Comparison of ENCODE assay signal across 18 cellular contexts in genomic region chr4:104418313-104418712, GRCh38.
DNase-seq lines count a peak whose midpoint lies in the region; ATAC-seq and TF ChIP-seq lines count a peak whose summit lies in the region.
"Had no signal": no experiment of that assay in that cellular context is flagged by ENCODE, and none has a peak within 500 bp of the region (broad histone marks: within the 10 kb centered on the region; RNA-seq: fewer than 3 reads in every experiment).

No MANE protein-coding gene starts in this region.

- in situ Hi-C loops in SK-MEL-5 (cut with HindIII; ENCODE audit: low pct_unique_long_range_greater_than_20kb, low sequenced_read_pairs) = no loop called here

- H3K4me3 ChIP-seq in colonic mucosa = no peak overlapping the region
- H3K4me3 ChIP-seq: A549 had no signal

- TF ChIP-seq CTCF in colonic mucosa (IDR thresholded peaks at IDR 0.05) = no peak

- H3K4me1 Mint-ChIP-seq in effector memory CD8-positive, alpha-beta T cell (ENCODE audit: low read depth in 2 of 2) = no peaks in the 10 kb centered on the region
- H3K4me1 Mint-ChIP-seq: IgD-negative memory B cell had no signal

- H3K4me3 Mint-ChIP-seq in effector memory CD8-positive, alpha-beta T cell = no peak overlapping the region
- H3K4me3 Mint-ChIP-seq: IgD-negative memory B cell had no signal

- H3K36me3 Mint-ChIP-seq in effector memory CD8-positive, alpha-beta T cell (ENCODE audit: insufficient read depth) = no peaks in the 10 kb centered on the region

- H3K27ac ChIP-seq in colonic mucosa = peak overlapping the region; percentile 79
- H3K27ac ChIP-seq: A549 had no signal

- intact Hi-C loops in colonic mucosa (cut with DNase I) = no loop called here

- no peak overlapping the region for H3K27ac Mint-ChIP-seq in effector memory CD8-positive, alpha-beta T cell
- H3K27ac Mint-ChIP-seq: IgD-negative memory B cell had no signal

- no peak overlapping the region for H3K9ac ChIP-seq in colonic mucosa (ENCODE audit: low read depth in 2 of 2, low read length in 2 of 2)

- peaks cover 0 to 3% of the 10 kb centered on the region in 2 donors for H3K9me3 Mint-ChIP-seq in effector memory CD8-positive, alpha-beta T cell
- H3K9me3 Mint-ChIP-seq: IgD-negative memory B cell had no signal

- H3K27me3 Mint-ChIP-seq in effector memory CD8-positive, alpha-beta T cell = no peaks in the 10 kb centered on the region
- H3K27me3 Mint-ChIP-seq: IgD-negative memory B cell had no signal

- DNase-seq in DMS53 (lab: John Stamatoyannopoulos, UW) (peak; percentile 32), SK-MEL-5 (ENCODE audit: low read depth, low spot score) (peak; percentile 7), colonic mucosa (no peak), kidney tubule cell (ENCODE audit: low spot score) (peak; percentile 70), NCI-H446 (lab: John Stamatoyannopoulos, UW) (no peak)
- DNase-seq in stimulated activated CD8-positive, alpha-beta memory T cell treated with anti-CD3 and anti-CD28 coated beads, Interleukin-4, amount 100 ng/mL, for 48 hours = no peak
- no peak for DNase-seq in effector memory CD8-positive, alpha-beta T cell
- DNase-seq: C1 segment of cervical spinal cord, DMS153, MV-4-11, NCI-H1417 treated with DMSO at 0.1 percent for 48 hours, NCI-H2029, NCI-H2171 treated with DMSO at 0.1 percent for 48 hours, NCI-H510A, NCI-H774 had no signal

- H3K9me3 ChIP-seq in colonic mucosa = no peaks in the 10 kb centered on the region
- H3K9me3 ChIP-seq: A549 had no signal

- no peaks in the 10 kb centered on the region for H3K36me3 ChIP-seq in colonic mucosa

- no peaks in the 10 kb centered on the region for H3K4me1 ChIP-seq in colonic mucosa
- H3K4me1 ChIP-seq: A549 had no signal

- ATAC-seq in HG03175 (IDR thresholded peaks at IDR 0.05; ENCODE audit: unreplicated experiment) = no peak
- ATAC-seq in effector memory CD8-positive, alpha-beta T cell (replicated peaks) = no peak
- ATAC-seq: A549 had no signal

- H3K27me3 ChIP-seq in colonic mucosa = no peaks in the 10 kb centered on the region

Comparison
In these comparisons a context has a peak if more than half of its experiments do, and no peak if none do; other contexts are left out.
1. DNase-seq: peak in DMS53 (single experiment), SK-MEL-5 (single experiment) and kidney tubule cell (single experiment); none in colonic mucosa (single experiment), NCI-H446 (0 of 2), stimulated activated CD8-positive, alpha-beta memory T cell treated with anti-CD3 and anti-CD28 coated beads, Interleukin-4, amount 100 ng/mL, for 48 hours (single experiment) and effector memory CD8-positive, alpha-beta T cell (0 of 3).